ENCODE assay signal across 7 cellular contexts in genomic region chr17:44911133-44912001, GRCh38. TPM values are rescaled to one million over a fixed set of nuclear protein-coding genes. Genes with fewer than 3 reads are reported as not detected.
DNase-seq lines count a peak whose midpoint lies in the region; ATAC-seq and TF ChIP-seq lines count a peak whose summit lies in the region.

No MANE protein-coding gene starts in this region.

- H3K4me3 ChIP-seq in thymus (ENCODE audit: low read length): peak overlapping the region; percentile 24

- peak overlapping the region; percentile 12 for H3K4me3 Mint-ChIP-seq in natural killer cell treated with Interleukin-12 subunit alpha and Interleukin-12 subunit beta and Interleukin-15 and Interleukin-18, amount 100 ng/mL, for 72 hours

- H3K9me3 ChIP-seq in thymus (ENCODE audit: control insufficient read depth): no peaks in the 10 kb centered on the region

- peaks cover 10 to 11% of the 10 kb centered on the region in 2 donors for H3K4me1 Mint-ChIP-seq in natural killer cell treated with Interleukin-12 subunit alpha and Interleukin-12 subunit beta and Interleukin-15 and Interleukin-18, amount 100 ng/mL, for 72 hours (ENCODE audit: low read depth in 2 of 2)

- ATAC-seq in natural killer cell treated with Interleukin-12 subunit alpha and Interleukin-12 subunit beta and Interleukin-15 and Interleukin-18, amount 100 ng/mL, for 72 hours: peak; percentile 71 to 74

- H3K9me3 Mint-ChIP-seq in natural killer cell treated with Interleukin-12 subunit alpha and Interleukin-12 subunit beta and Interleukin-15 and Interleukin-18, amount 100 ng/mL, for 72 hours: no peaks in the 10 kb centered on the region

- H3K4me1 ChIP-seq in thymus (ENCODE audit: control insufficient read depth, insufficient read depth, low read length): no peaks in the 10 kb centered on the region

- 17% methylated on average over 56 of the region's 56 CpGs for WGBS in thymus

- POLR2A ChIA-PET in GM10248 (lab: Yijun Ruan, JAX): no interaction called here

- no peak overlapping the region for H3K27ac Mint-ChIP-seq in natural killer cell treated with Interleukin-12 subunit alpha and Interleukin-12 subunit beta and Interleukin-15 and Interleukin-18, amount 100 ng/mL, for 72 hours

- no peak overlapping the region for H3K27ac ChIP-seq in thymus (ENCODE audit: low read depth)

- H3K27me3 Mint-ChIP-seq in natural killer cell treated with Interleukin-12 subunit alpha and Interleukin-12 subunit beta and Interleukin-15 and Interleukin-18, amount 100 ng/mL, for 72 hours: peaks cover 16 to 20% of the 10 kb centered on the region in 2 donors

- peaks cover 11% of the 10 kb centered on the region for H3K27me3 ChIP-seq in thymus (ENCODE audit: control insufficient read depth, insufficient read depth)

- no peaks in the 10 kb centered on the region for H3K36me3 Mint-ChIP-seq in natural killer cell treated with Interleukin-12 subunit alpha and Interleukin-12 subunit beta and Interleukin-15 and Interleukin-18, amount 100 ng/mL, for 72 hours

- DNase-seq in GM10248 (ENCODE audit: extremely low spot score): peak; percentile 64
- DNase-seq in NCI-H146 (lab: John Stamatoyannopoulos, UW): peak; percentile 65
- peak; percentile 71 for DNase-seq in activated CD8-positive, alpha-beta memory T cell treated with anti-CD3 and anti-CD28 coated beads, Interleukin-2, amount 50 U/mL, for 48 hours
- peak; percentile 27 for DNase-seq in fibroblast of gingiva (ENCODE audit: low read depth)
- DNase-seq in natural killer cell treated with Interleukin-12 subunit alpha and Interleukin-12 subunit beta and Interleukin-15 and Interleukin-18, amount 100 ng/mL, for 72 hours (ENCODE audit: low spot score): no peak
- DNase-seq in OCI-M2 (lab: John Stamatoyannopoulos, UW; ENCODE audit: unreplicated experiment): no peak

- CTCF ChIA-PET in GM10248 (lab: Yijun Ruan, JAX): interaction anchor here (0.8 to 3.9 kb wide), 12 partner anchors 8 to 224 kb away, joined by 3 to 53 read pairs (median 5); partner anchors contain the start of genes ACBD4 and DBF4B

- no peaks in the 10 kb centered on the region for H3K36me3 ChIP-seq in thymus (ENCODE audit: control insufficient read depth, insufficient read depth)

- peak; percentile 70 for TF ChIP-seq CTCF in GM10248 (IDR thresholded peaks at IDR 0.05; ENCODE audit: control extremely low read depth, extremely low read depth, low read depth, missing control alignments)

RNA-seq across cellular contexts. Expression of gene GFAP, which starts 3.9 kb away (rescaled TPM):
- not detected for total RNA-seq in natural killer cell treated with Interleukin-12 subunit alpha and Interleukin-12 subunit beta and Interleukin-15 and Interleukin-18, amount 100 ng/mL, for 72 hours
- polyA plus RNA-seq in thymus: 0.43 TPM

RNA-seq across cellular contexts. Expression of gene EFTUD2, which starts 12.1 kb away (rescaled TPM):
- total RNA-seq in natural killer cell treated with Interleukin-12 subunit alpha and Interleukin-12 subunit beta and Interleukin-15 and Interleukin-18, amount 100 ng/mL, for 72 hours: 100 to 1,000 TPM; 192 to 232 TPM
- 44.0 TPM for polyA plus RNA-seq in thymus

RNA-seq across cellular contexts. Expression of gene KIF18B, which starts 36.2 kb away (rescaled TPM):
- 100 to 1,000 TPM in 1 of 2 donors, 10 to 100 TPM in 1; 26.5 to 100 TPM for total RNA-seq in natural killer cell treated with Interleukin-12 subunit alpha and Interleukin-12 subunit beta and Interleukin-15 and Interleukin-18, amount 100 ng/mL, for 72 hours
- polyA plus RNA-seq in thymus: 2.4 TPM

RNA-seq across cellular contexts. Expression of gene C1QL1, which starts 56.7 kb away (rescaled TPM):
- not detected for total RNA-seq in natural killer cell treated with Interleukin-12 subunit alpha and Interleukin-12 subunit beta and Interleukin-15 and Interleukin-18, amount 100 ng/mL, for 72 hours
- polyA plus RNA-seq in thymus: 0.23 TPM

Comparison
In these comparisons a context has a peak if more than half of its experiments do, and no peak if none do; other contexts are left out.
1. DNase-seq: peak in GM10248 (single experiment), NCI-H146 (single experiment), activated CD8-positive, alpha-beta memory T cell treated with anti-CD3 and anti-CD28 coated beads, Interleukin-2, amount 50 U/mL, for 48 hours (single experiment) and fibroblast of gingiva (single experiment); none in natural killer cell treated with Interleukin-12 subunit alpha and Interleukin-12 subunit beta and Interleukin-15 and Interleukin-18, amount 100 ng/mL, for 72 hours (single experiment) and OCI-M2 (single experiment).